Comparison of ENCODE assay signal across 8 cellular contexts in the genomic region with DNA sequence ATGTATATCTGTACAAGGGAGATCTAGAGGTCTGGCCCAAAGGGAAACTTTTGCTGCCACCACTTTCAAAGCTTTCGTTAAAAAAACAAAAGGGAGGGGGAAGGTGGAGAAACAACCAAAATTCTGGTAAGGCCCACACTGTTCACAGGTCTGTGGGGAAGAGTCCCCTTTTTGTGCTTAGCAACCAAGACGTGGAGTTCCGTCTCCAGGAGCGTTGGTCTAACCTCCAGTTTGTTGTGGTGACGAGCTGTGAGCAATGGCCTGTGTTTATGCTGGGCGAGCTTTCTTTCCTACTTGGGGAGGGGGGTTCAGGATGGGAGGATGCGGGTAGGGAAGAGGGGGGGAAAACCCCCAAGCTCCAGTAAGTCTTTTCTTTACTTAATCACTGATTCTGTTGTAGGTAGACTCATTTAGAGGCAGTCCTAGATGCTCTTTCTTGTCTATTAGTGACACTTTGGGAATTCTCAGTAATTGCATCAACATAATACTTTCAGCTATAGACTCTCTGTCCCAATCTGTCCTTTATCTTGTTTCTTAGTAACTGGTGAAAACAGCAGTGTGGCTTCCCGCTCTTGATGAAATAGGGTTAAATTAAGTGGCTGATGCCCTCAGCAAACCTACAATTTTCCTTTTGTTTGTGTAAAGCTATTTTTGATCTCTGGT. TPM values are rescaled to one million over a fixed set of nuclear protein-coding genes. Genes with fewer than 3 reads are reported as not detected.
DNase-seq lines count a peak whose midpoint lies in the region; ATAC-seq and TF ChIP-seq lines count a peak whose summit lies in the region.

No MANE protein-coding gene starts in this region.

- no peaks in the 10 kb centered on the region for H3K36me3 ChIP-seq in sigmoid colon

- WGBS in sigmoid colon, 2 donors: 0 to 1% methylated on average over 8 of the region's 8 CpGs

- H3K27ac ChIP-seq in sigmoid colon: peak overlapping the region; percentile 94 to 99 (median 97)

- intact Hi-C loops in sigmoid colon (cut with DNase I): no loop called here

- TF ChIP-seq POLR2A in sigmoid colon (IDR thresholded peaks at IDR 0.05): no peak

- TF ChIP-seq EP300 in sigmoid colon (IDR thresholded peaks at IDR 0.05): no peak

- no peaks in the 10 kb centered on the region for H3K27me3 ChIP-seq in sigmoid colon

- no peak for TF ChIP-seq CTCF in sigmoid colon (IDR thresholded peaks at IDR 0.05)

- peak overlapping the region; percentile 70 to 92 (median 85) for H3K4me3 ChIP-seq in sigmoid colon

- no peaks in the 10 kb centered on the region for H3K9me3 ChIP-seq in sigmoid colon

- peak; percentile 10 for ATAC-seq in HG03025 (IDR thresholded peaks at IDR 0.05; ENCODE audit: low FRiP score, unreplicated experiment)

- DNase-seq in NCI-H2171 treated with DMSO at 0.1 percent for 48 hours (lab: John Stamatoyannopoulos, UW) (peak; percentile 24), NCI-H2171 (lab: John Stamatoyannopoulos, UW) (no peak), RKO (ENCODE audit: low spot score) (peak; percentile 85), globus pallidus (ENCODE audit: low spot score) (peak; percentile 13), sigmoid colon (no peak), foreskin melanocyte (no peak)
- peak; percentile 55 for DNase-seq in activated T-helper 9 cell treated with anti-CD3 and anti-CD28 coated beads, Interleukin-2, amount 50 U/mL, for 16 hours (ENCODE audit: low read depth)

- peaks cover 0 to 55% (median 40%) of the 10 kb centered on the region in 4 donors for H3K4me1 ChIP-seq in sigmoid colon

RNA-seq across cellular contexts. Expression of a gene that starts 1.5 kb away (rescaled TPM):
- total RNA-seq in sigmoid colon: 10 to 100 TPM; 47.2 to 57.1 (median 49.9) TPM
- polyA plus RNA-seq in sigmoid colon: 10 to 100 TPM; 13.8 to 16.9 (median 16.6) TPM

RNA-seq across cellular contexts. Expression of a gene that starts 25.5 kb away (rescaled TPM):
- 1 to 10 TPM; 4.3 to 4.9 (median 4.4) TPM for total RNA-seq in sigmoid colon
- polyA plus RNA-seq in sigmoid colon: 1 to 10 TPM; 1.8 to 4.9 (median 2.4) TPM

RNA-seq across cellular contexts. Expression of a gene that starts 26.0 kb away (rescaled TPM):
- total RNA-seq in sigmoid colon: 10 to 100 TPM in 2 of 4 donors, 1 to 10 TPM in 2; 6.2 to 15.5 (median 10.8) TPM
- polyA plus RNA-seq in sigmoid colon: 10 to 100 TPM in 1 of 3 donors, 1 to 10 TPM in 2; 4.8 to 21.3 (median 7.9) TPM

RNA-seq across cellular contexts. Expression of a gene that starts 43.2 kb away (rescaled TPM):
- under 1 TPM; under 0.01 to 0.49 (median 0.34) TPM for total RNA-seq in sigmoid colon
- polyA plus RNA-seq in sigmoid colon: 10 to 100 TPM; 63.1 to 87.9 (median 85.8) TPM

RNA-seq across cellular contexts. Expression of a gene that starts 48.6 kb away (rescaled TPM):
- total RNA-seq in sigmoid colon: 100 to 1,000 TPM in 3 of 4 donors, 10 to 100 TPM in 1; 94.0 to 149 (median 132) TPM
- polyA plus RNA-seq in sigmoid colon: 10 to 100 TPM; 14.1 to 23.8 (median 21.0) TPM

Comparison
In these comparisons a context has a peak if more than half of its experiments do, and no peak if none do; other contexts are left out.
1. DNase-seq: peak in NCI-H2171 treated with DMSO at 0.1 percent for 48 hours (single experiment), RKO (single experiment), activated T-helper 9 cell treated with anti-CD3 and anti-CD28 coated beads, Interleukin-2, amount 50 U/mL, for 16 hours (single experiment) and globus pallidus (single experiment); none in NCI-H2171 (single experiment), sigmoid colon (single experiment) and foreskin melanocyte (single experiment).